Comparison of ENCODE assay signal across 27 cellular contexts in genomic region chr2:229821353-229821752, GRCh38.
DNase-seq lines count a peak whose midpoint lies in the region; ATAC-seq, FAIRE-seq and TF ChIP-seq lines count a peak whose summit lies in the region.
"Had no signal": no experiment of that assay in that cellular context is flagged by ENCODE, and none has a peak within 500 bp of the region (broad histone marks: within the 10 kb centered on the region; RNA-seq: fewer than 3 reads in every experiment).

No MANE protein-coding gene starts in this region.

- intact Hi-C loops in HepG2 (cut with micrococcal nuclease; ENCODE audit: unreplicated experiment) (no loop called here), right lobe of liver (cut with DNase I) (no loop called here), psoas muscle (cut with DNase I) (no loop called here)
- intact Hi-C loops in activated T-helper 1 cell treated with anti-CD3 and anti-CD28 coated beads, Interleukin-12 subunit alpha, Interleukin-12 subunit beta, Interleukin-2, Interleukin-4 antibody, amounts not matched to agents 30 ng/mL and 10 ng/mL and 1 ng/mL, durations not matched to agents 14 hours and 24 hours and 36 hours (cut with micrococcal nuclease), result loop anchor here (5.0 to 10.0 kb wide), 3 partner anchors 109 to 971 kb away; partner anchors contain the start of genes DNER and SLC16A14

- peaks cover 13% of the 10 kb centered on the region for H3K9me3 Mint-ChIP-seq in activated T-helper 1 cell treated with anti-CD3 and anti-CD28 coated beads, Interleukin-12 subunit alpha, Interleukin-12 subunit beta, Interleukin-2, Interleukin-4 antibody, amounts not matched to agents 30 ng/mL and 10 ng/mL and 1 ng/mL, durations not matched to agents 14 hours and 24 hours and 36 hours
- peaks cover 5% of the 10 kb centered on the region for H3K9me3 Mint-ChIP-seq in stimulated activated memory B cell treated with anti-CD40 and anti-IgM and Interleukin-4, amounts not matched to agents 10 μg/mL and 1 μg/mL and 100 μg/mL, for 72 hours

- no peaks in the 10 kb centered on the region; the same call in 1 of the 2 replicates for H4K20me1 ChIP-seq in HepG2 (ENCODE audit: insufficient read depth, low read length)
- H4K20me1 ChIP-seq: BLaER1 had no signal

- CTCF ChIA-PET in HepG2 (lab: Yijun Ruan, JAX; ENCODE audit: low intra/inter-chr PET ratio, low total read pairs), result no interaction called here
- CTCF ChIA-PET in HEK293 (lab: Yijun Ruan, JAX), result no interaction called here

- no peak for TF ChIP-seq CTCF in HepG2 (CRISPR knock-in tag; IDR thresholded peaks at IDR 0.05)
- TF ChIP-seq CTCF in right lobe of liver (IDR thresholded peaks at IDR 0.05), result no peak
- no peak for TF ChIP-seq CTCF in HEK293 (tag by site-specific recombination; IDR thresholded peaks at IDR 0.05)
- no peak for TF ChIP-seq CTCF in psoas muscle (IDR thresholded peaks at IDR 0.05)

- H3K4me1 ChIP-seq in HepG2 (ENCODE audit: insufficient read depth, low read length) (no peaks in the 10 kb centered on the region), right lobe of liver (no peaks in the 10 kb centered on the region), HEK293 (ENCODE audit: control insufficient read depth, insufficient read depth, low read length) (no peaks in the 10 kb centered on the region), psoas muscle (no peaks in the 10 kb centered on the region)
- H3K4me1 ChIP-seq: BLaER1, gastroesophageal sphincter, sigmoid colon had no signal

- 97% methylated on average over 3 of the region's 3 CpGs for WGBS in HepG2 (ENCODE audit: low lambda C conversion rate)
- WGBS in right lobe of liver (ENCODE audit: insufficient coverage, low coverage, low lambda C conversion rate, missing lambda C conversion rate), result 89% methylated on average over 3 of the region's 3 CpGs
- 91 to 95% (median 93%) methylated on average over 3 of the region's 3 CpGs for WGBS in psoas muscle, 3 donors

- no peak for TF ChIP-seq RAD21 in HepG2 (CRISPR knock-in tag; IDR thresholded peaks at IDR 0.05)

- H3K4me2 ChIP-seq in HepG2 (ENCODE audit: low read depth, low read length), result no peak overlapping the region
- H3K4me2 ChIP-seq: BLaER1 had no signal

- no peak for TF ChIP-seq EP300 in HepG2 (IDR thresholded peaks at IDR 0.05; ENCODE audit: low read depth in 2 of 2, low read length in 2 of 2)
- TF ChIP-seq EP300 in HepG2 (CRISPR knock-in tag; IDR thresholded peaks at IDR 0.05; ENCODE audit: borderline replicate concordance), result no peak

- no peak overlapping the region for H3K9ac ChIP-seq in HepG2 (ENCODE audit: insufficient read depth, low read depth, low read length)
- H3K9ac ChIP-seq: BLaER1 had no signal

- no peaks in the 10 kb centered on the region for H3K27me3 Mint-ChIP-seq in activated T-helper 1 cell treated with anti-CD3 and anti-CD28 coated beads, Interleukin-12 subunit alpha, Interleukin-12 subunit beta, Interleukin-2, Interleukin-4 antibody, amounts not matched to agents 30 ng/mL and 10 ng/mL and 1 ng/mL, durations not matched to agents 14 hours and 24 hours and 36 hours (ENCODE audit: insufficient read depth)
- no peaks in the 10 kb centered on the region for H3K27me3 Mint-ChIP-seq in stimulated activated memory B cell treated with anti-CD40 and anti-IgM and Interleukin-4, amounts not matched to agents 10 μg/mL and 1 μg/mL and 100 μg/mL, for 72 hours
- H3K27me3 Mint-ChIP-seq: activated CD4-positive, alpha-beta T cell treated with anti-CD3 and anti-CD28 coated beads, Interleukin-2, amount 10 ng/mL, durations not matched to agents 7 days and 5 days; progenitor cell of endocrine pancreas had no signal

- H3K27me3 ChIP-seq in HepG2 (ENCODE audit: control insufficient read depth in 1 of 2, insufficient read depth in 2 of 2, low read length in 2 of 2), result no peaks in the 10 kb centered on the region
- H3K27me3 ChIP-seq in right lobe of liver, result no peaks in the 10 kb centered on the region
- no peaks in the 10 kb centered on the region for H3K27me3 ChIP-seq in psoas muscle (ENCODE audit: insufficient read depth in 3 of 3, low read length in 2 of 3)
- H3K27me3 ChIP-seq: BLaER1, gastroesophageal sphincter, MG63, neutrophil, sigmoid colon had no signal

- no TSS peak for BruUV-seq in HepG2 (replicated peaks; lab: Mats Ljungman, UMichigan)

- H3K36me3 Mint-ChIP-seq in activated T-helper 1 cell treated with anti-CD3 and anti-CD28 coated beads, Interleukin-12 subunit alpha, Interleukin-12 subunit beta, Interleukin-2, Interleukin-4 antibody, amounts not matched to agents 30 ng/mL and 10 ng/mL and 1 ng/mL, durations not matched to agents 14 hours and 24 hours and 36 hours (ENCODE audit: low read depth), result peaks cover 46% of the 10 kb centered on the region
- peaks cover 49% of the 10 kb centered on the region for H3K36me3 Mint-ChIP-seq in stimulated activated memory B cell treated with anti-CD40 and anti-IgM and Interleukin-4, amounts not matched to agents 10 μg/mL and 1 μg/mL and 100 μg/mL, for 72 hours

- no peak overlapping the region for H3K4me3 ChIP-seq in HepG2 (replicated peaks in 1 of 3; ENCODE audit: insufficient read depth in 1 of 3, low read depth in 2 of 3, low read length in 3 of 3)
- H3K4me3 ChIP-seq in right lobe of liver, result no peak overlapping the region
- no peak overlapping the region for H3K4me3 ChIP-seq in HEK293 (ENCODE audit: low read depth, low read length)
- H3K4me3 ChIP-seq in psoas muscle, result no peak overlapping the region
- H3K4me3 ChIP-seq: BLaER1, gastroesophageal sphincter, MG63, sigmoid colon had no signal

- TF ChIP-seq POLR2A in HepG2 (IDR thresholded peaks at IDR 0.05; ENCODE audit: insufficient read depth in 1 of 2, low read depth in 2 of 2, low read length in 2 of 2) (no peak), right lobe of liver (IDR thresholded peaks at IDR 0.05) (no peak)

- in situ Hi-C loops in HepG2 (cut with HindIII; ENCODE audit: extremely low pct_ligation_motif_present, low pct_unique_long_range_greater_than_20kb), result no loop called here

- DNase-seq in HepG2 (ENCODE audit: low spot score) (no peak), right lobe of liver (no peak), psoas muscle (no peak), DMS 273 treated with DMSO at 0.1 percent for 48 hours (lab: John Stamatoyannopoulos, UW) (no peak)
- DNase-seq in activated T-helper 1 cell treated with anti-CD3 and anti-CD28 coated beads, Interleukin-12 subunit alpha, Interleukin-12 subunit beta, Interleukin-2, Interleukin-4 antibody, amounts not matched to agents 30 ng/mL and 10 ng/mL and 1 ng/mL, durations not matched to agents 14 hours and 24 hours and 36 hours (ENCODE audit: low spot score), result no peak
- DNase-seq: activated CD4-positive, alpha-beta T cell treated with anti-CD3 and anti-CD28 coated beads, Interleukin-2, amount 10 ng/mL, durations not matched to agents 7 days and 5 days; central memory CD4-positive, alpha-beta T cell; hippocampal formation; immature natural killer cell; left colon; mammary epithelial cell; MG63; NCI-H1417 treated with DMSO at 0.1 percent for 48 hours; NCI-H2107; NCI-H446 treated with DMSO at 0.1 percent for 48 hours; sigmoid colon; stimulated activated naive CD4-positive, alpha-beta T cell treated with Interleukin-2 at 50 U/mL for 16 hours had no signal

- H3K9me3 ChIP-seq in HepG2 (ENCODE audit: low read length), result no peaks in the 10 kb centered on the region
- H3K9me3 ChIP-seq in right lobe of liver, result no peaks in the 10 kb centered on the region
- H3K9me3 ChIP-seq in HEK293 (ENCODE audit: control insufficient read depth, insufficient read depth, low read depth, low read length), result no peaks in the 10 kb centered on the region
- no peaks in the 10 kb centered on the region for H3K9me3 ChIP-seq in psoas muscle
- H3K9me3 ChIP-seq: gastroesophageal sphincter, neutrophil, sigmoid colon had no signal

- H3K4me1 Mint-ChIP-seq in activated T-helper 1 cell treated with anti-CD3 and anti-CD28 coated beads, Interleukin-12 subunit alpha, Interleukin-12 subunit beta, Interleukin-2, Interleukin-4 antibody, amounts not matched to agents 30 ng/mL and 10 ng/mL and 1 ng/mL, durations not matched to agents 14 hours and 24 hours and 36 hours (ENCODE audit: low read depth), result peaks cover 44% of the 10 kb centered on the region
- peaks cover 34% of the 10 kb centered on the region for H3K4me1 Mint-ChIP-seq in stimulated activated memory B cell treated with anti-CD40 and anti-IgM and Interleukin-4, amounts not matched to agents 10 μg/mL and 1 μg/mL and 100 μg/mL, for 72 hours

- H3K36me3 ChIP-seq in HepG2 (replicated peaks in 1 of 2; ENCODE audit: control insufficient read depth in 1 of 2, insufficient read depth in 2 of 2, low read length in 2 of 2), result peaks cover 12 to 66% of the 10 kb centered on the region in 2 experiments
- peaks cover 0 to 24% (median 10%) of the 10 kb centered on the region in 4 donors for H3K36me3 ChIP-seq in right lobe of liver
- peaks cover 32 to 34% of the 10 kb centered on the region in 2 experiments for H3K36me3 ChIP-seq in HEK293 (ENCODE audit: control insufficient read depth in 2 of 2, insufficient read depth in 1 of 2, low read length in 2 of 2)
- H3K36me3 ChIP-seq in psoas muscle (ENCODE audit: insufficient read depth in 1 of 2, low read depth in 1 of 2), result peaks cover 5 to 67% of the 10 kb centered on the region in 2 donors

- H3K79me2 ChIP-seq in HepG2 (ENCODE audit: insufficient read depth, low read length), result no peaks in the 10 kb centered on the region

- FAIRE-seq in HepG2 (lab: Jason Lieb, UNC), result no peak
- FAIRE-seq: D721Med, H54 had no signal

- no peak overlapping the region for H2AFZ ChIP-seq in HepG2 (ENCODE audit: low read length)

- H3K27ac Mint-ChIP-seq in activated T-helper 1 cell treated with anti-CD3 and anti-CD28 coated beads, Interleukin-12 subunit alpha, Interleukin-12 subunit beta, Interleukin-2, Interleukin-4 antibody, amounts not matched to agents 30 ng/mL and 10 ng/mL and 1 ng/mL, durations not matched to agents 14 hours and 24 hours and 36 hours, result no peak overlapping the region
- peak overlapping the region; percentile 89 for H3K27ac Mint-ChIP-seq in stimulated activated memory B cell treated with anti-CD40 and anti-IgM and Interleukin-4, amounts not matched to agents 10 μg/mL and 1 μg/mL and 100 μg/mL, for 72 hours
- H3K27ac Mint-ChIP-seq: immature natural killer cell, progenitor cell of endocrine pancreas had no signal

- peak overlapping the region; percentile 49 for H3K4me3 Mint-ChIP-seq in activated T-helper 1 cell treated with anti-CD3 and anti-CD28 coated beads, Interleukin-12 subunit alpha, Interleukin-12 subunit beta, Interleukin-2, Interleukin-4 antibody, amounts not matched to agents 30 ng/mL and 10 ng/mL and 1 ng/mL, durations not matched to agents 14 hours and 24 hours and 36 hours
- H3K4me3 Mint-ChIP-seq in stimulated activated memory B cell treated with anti-CD40 and anti-IgM and Interleukin-4, amounts not matched to agents 10 μg/mL and 1 μg/mL and 100 μg/mL, for 72 hours, result no peak overlapping the region
- H3K4me3 Mint-ChIP-seq: activated CD4-positive, alpha-beta T cell treated with anti-CD3 and anti-CD28 coated beads, Interleukin-2, amount 10 ng/mL, durations not matched to agents 7 days and 5 days; immature natural killer cell had no signal

- no peak overlapping the region for H3K27ac ChIP-seq in HepG2 (ENCODE audit: extremely low read length, insufficient read depth, low read length)
- no peak overlapping the region for H3K27ac ChIP-seq in right lobe of liver
- no peak overlapping the region for H3K27ac ChIP-seq in HEK293 (ENCODE audit: extremely low read depth, low read depth, low read length)
- no peak overlapping the region for H3K27ac ChIP-seq in psoas muscle
- H3K27ac ChIP-seq: BLaER1, gastroesophageal sphincter, neutrophil, RWPE1, sigmoid colon had no signal

- ATAC-seq in HepG2, result no peak
- ATAC-seq in right lobe of liver, result no peak
- no peak for ATAC-seq in stimulated activated memory B cell treated with anti-CD40 and anti-IgM and Interleukin-4, amounts not matched to agents 10 μg/mL and 1 μg/mL and 100 μg/mL, for 72 hours
- no peak for ATAC-seq in HG02588 (IDR thresholded peaks at IDR 0.05; ENCODE audit: unreplicated experiment)
- no peak for ATAC-seq in psoas muscle
- ATAC-seq: gastroesophageal sphincter, left colon had no signal

- POLR2A ChIA-PET in HepG2 (lab: Yijun Ruan, JAX), result no interaction called here
- POLR2A ChIA-PET in HEK293 (lab: Yijun Ruan, JAX), result interaction anchor here (0.6 kb wide), 1 partner anchor 100 kb away, joined by 4 read pairs; the partner anchor contains the start of gene TRIP12
